1 cellular context compared by ENCODE assay signal in genomic region chr13:48094404-48094780, GRCh38.
TF ChIP-seq lines count a peak whose summit lies in the region.

No MANE protein-coding gene starts in this region.

TF ChIP-seq in K562, 482 proteins besides CTCF, POLR2A, EP300 and RAD21 (continued from another document):
- no peak for TF ChIP-seq CHD7 (IDR thresholded peaks at IDR 0.05; ENCODE audit: low read depth, low read length)
- no peak for TF ChIP-seq PURB (CRISPR knock-in tag; IDR thresholded peaks at IDR 0.05; ENCODE audit: low read depth)
